ENCODE assay signal across 19 cellular contexts in genomic region chr3:170421758-170422157, GRCh38. TPM values are rescaled to one million over a fixed set of nuclear protein-coding genes. Genes with fewer than 3 reads are reported as not detected.
DNase-seq lines count a peak whose midpoint lies in the region; ATAC-seq and TF ChIP-seq lines count a peak whose summit lies in the region.
"Had no signal": no experiment of that assay in that cellular context is flagged by ENCODE, and none has a peak within 500 bp of the region (broad histone marks: within the 10 kb centered on the region; RNA-seq: fewer than 3 reads in every experiment).

No MANE protein-coding gene starts in this region.

- peak overlapping the region; percentile 63 for H3K4me2 ChIP-seq in osteoblast (ENCODE audit: insufficient read depth, low read length)
- H3K4me2 ChIP-seq: smooth muscle cell had no signal

- H3K36me3 ChIP-seq in esophagus squamous epithelium (no peaks in the 10 kb centered on the region), osteoblast (ENCODE audit: insufficient read depth, low read length) (peaks cover 16% of the 10 kb centered on the region), uterus (no peaks in the 10 kb centered on the region)

- ATAC-seq in right cardiac atrium (no peak), Right ventricle myocardium superior (ENCODE audit: poor library complexity) (no peak)
- ATAC-seq: activated CD8-positive, alpha-beta memory T cell treated with anti-CD3 and anti-CD28 coated beads, Interleukin-2, amount 10 ng/mL, durations not matched to agents 7 days and 5 days; stimulated activated effector memory CD8-positive, alpha-beta T cell treated with anti-CD3 and anti-CD28 coated beads, Interleukin-12 subunit alpha, Interleukin-12 subunit beta, amount 100 ng/mL, for 72 hours had no signal

- H3K27me3 ChIP-seq in right cardiac atrium (ENCODE audit: control insufficient read depth, insufficient read depth) (no peaks in the 10 kb centered on the region), esophagus squamous epithelium (peaks cover 0 to 47% (median 4%) of the 10 kb centered on the region in 4 donors), osteoblast (ENCODE audit: insufficient read depth, low read length) (no peaks in the 10 kb centered on the region), uterus (no peaks in the 10 kb centered on the region)

- no peaks in the 10 kb centered on the region for H4K20me1 ChIP-seq in osteoblast (ENCODE audit: insufficient read depth, low read length)

- H3K27ac ChIP-seq in right cardiac atrium (ENCODE audit: low read length) (peak overlapping the region; percentile 48), esophagus squamous epithelium (peak overlapping the region in 3 of 4 donors; percentile 63 to 87 (median 78)), osteoblast (ENCODE audit: low read depth, low read length) (no peak overlapping the region), uterus (peak overlapping the region; percentile 72 to 88)

- no peak for DNase-seq in right cardiac atrium
- DNase-seq in Right ventricle myocardium superior = no peak
- no peak for DNase-seq in esophagus squamous epithelium (lab: John Stamatoyannopoulos, UW)
- peak; percentile 65 for DNase-seq in osteoblast (ENCODE audit: insufficient read length, low spot score, missing footprints)
- no peak for DNase-seq in uterus
- no peak for DNase-seq in activated gamma-delta T cell treated with Interleukin-2 at 50 U/mL for 16 hours
- no peak for DNase-seq in NCI-H187 (lab: John Stamatoyannopoulos, UW)
- no peak for DNase-seq in NCI-H2171 treated with DMSO at 0.1 percent for 48 hours (lab: John Stamatoyannopoulos, UW)
- DNase-seq: activated CD8-positive, alpha-beta memory T cell treated with anti-CD3 and anti-CD28 coated beads, Interleukin-2, amount 10 ng/mL, durations not matched to agents 7 days and 5 days; activated naive CD4-positive, alpha-beta T cell; CD8-positive, alpha-beta memory T cell; DND-41; NCI-H2081; NCI-H524; SHP77 treated with DMSO at 0.1 percent for 48 hours had no signal

- H3K79me2 ChIP-seq in osteoblast (ENCODE audit: insufficient read depth, low read length) = peaks cover 2% of the 10 kb centered on the region

- H3K9me3 ChIP-seq in right cardiac atrium (ENCODE audit: control insufficient read depth, low read length) (no peaks in the 10 kb centered on the region), esophagus squamous epithelium (no peaks in the 10 kb centered on the region), osteoblast (ENCODE audit: low read depth, low read length) (no peaks in the 10 kb centered on the region), uterus (no peaks in the 10 kb centered on the region)

- H3K4me3 ChIP-seq in right cardiac atrium (ENCODE audit: low read length) (peak overlapping the region; percentile 3), esophagus squamous epithelium (peak overlapping the region in 2 of 4 donors; percentile 51 to 67), osteoblast (ENCODE audit: insufficient read depth, low read length) (no peak overlapping the region), uterus (peak overlapping the region in 1 of 2 donors; percentile 62)
- H3K4me3 ChIP-seq: smooth muscle cell had no signal

- intact Hi-C loops in right cardiac atrium (cut with DNase I) (loop anchor here in 1 of 4 donors (10.0 kb wide), 1 partner anchor 73 kb away; no protein-coding TSS in a partner anchor), Right ventricle myocardium superior (cut with DNase I) (no loop called here), esophagus squamous epithelium (cut with DNase I) (no loop called here), uterus (cut with DNase I; ENCODE audit: low total_unique reads) (no loop called here)

- H3K4me1 ChIP-seq in right cardiac atrium (ENCODE audit: control insufficient read depth, insufficient read depth, low read length) (no peaks in the 10 kb centered on the region), esophagus squamous epithelium (peaks cover 3 to 31% (median 7%) of the 10 kb centered on the region in 3 donors), osteoblast (ENCODE audit: insufficient read depth, low read length) (peaks cover 14% of the 10 kb centered on the region), uterus (peaks cover 0 to 9% of the 10 kb centered on the region in 2 donors)

- H2AFZ ChIP-seq in osteoblast (ENCODE audit: low read length) = no peak overlapping the region

- TF ChIP-seq CTCF in esophagus squamous epithelium (IDR thresholded peaks at IDR 0.05) (no peak), osteoblast (IDR thresholded peaks at IDR 0.05; ENCODE audit: extremely low read depth, low read depth, low read length) (no peak), uterus (IDR thresholded peaks at IDR 0.05) (no peak)

- TF ChIP-seq POLR2A in esophagus squamous epithelium (IDR thresholded peaks at IDR 0.05) = no peak
- no peak for TF ChIP-seq POLR2A in uterus (IDR thresholded peaks at IDR 0.05)

- WGBS in right cardiac atrium = 82% methylated on average over 2 of the region's 2 CpGs
- 71 to 86% methylated on average over 1 to 2 of the region's 2 CpGs for WGBS in esophagus squamous epithelium, 2 donors

RNA-seq across cellular contexts. Expression of gene CLDN11, which starts 3.1 kb away (rescaled TPM):
- total RNA-seq in right cardiac atrium (10 to 100 TPM; 11.1 to 13.7 (median 11.7) TPM), Right ventricle myocardium superior (2.6 TPM), esophagus squamous epithelium (1 to 10 TPM in 3 of 4 donors, under 1 TPM in 1; 0.57 to 5.5 (median 1.7) TPM), osteoblast (33.9 and 50.3 TPM in 2 replicates), uterus (10 to 100 TPM in 3 of 4 donors, 1 to 10 TPM in 1; 5.4 to 73.2 (median 19.9) TPM)
- 7.5 TPM for polyA plus RNA-seq in right cardiac atrium
- total RNA-seq: T-helper 2 cell treated with Interferon-gamma antibody and Interleukin-4, amounts not matched to agents 100 ng/mL and 5 ng/mL, for 36 hours had no signal
- polyA plus RNA-seq: CD8-positive, alpha-beta memory T cell; IgD-negative memory B cell had no signal
